In genomic region chr15:52052076-52052935, GRCh38 we compare ENCODE assay signal across 1 cellular context.
TF ChIP-seq lines count a peak whose summit lies in the region.

No MANE protein-coding gene starts in this region.

TF ChIP-seq in GM12878, 131 proteins besides CTCF, POLR2A, EP300 and RAD21:
- TF ChIP-seq, protein P1, sequence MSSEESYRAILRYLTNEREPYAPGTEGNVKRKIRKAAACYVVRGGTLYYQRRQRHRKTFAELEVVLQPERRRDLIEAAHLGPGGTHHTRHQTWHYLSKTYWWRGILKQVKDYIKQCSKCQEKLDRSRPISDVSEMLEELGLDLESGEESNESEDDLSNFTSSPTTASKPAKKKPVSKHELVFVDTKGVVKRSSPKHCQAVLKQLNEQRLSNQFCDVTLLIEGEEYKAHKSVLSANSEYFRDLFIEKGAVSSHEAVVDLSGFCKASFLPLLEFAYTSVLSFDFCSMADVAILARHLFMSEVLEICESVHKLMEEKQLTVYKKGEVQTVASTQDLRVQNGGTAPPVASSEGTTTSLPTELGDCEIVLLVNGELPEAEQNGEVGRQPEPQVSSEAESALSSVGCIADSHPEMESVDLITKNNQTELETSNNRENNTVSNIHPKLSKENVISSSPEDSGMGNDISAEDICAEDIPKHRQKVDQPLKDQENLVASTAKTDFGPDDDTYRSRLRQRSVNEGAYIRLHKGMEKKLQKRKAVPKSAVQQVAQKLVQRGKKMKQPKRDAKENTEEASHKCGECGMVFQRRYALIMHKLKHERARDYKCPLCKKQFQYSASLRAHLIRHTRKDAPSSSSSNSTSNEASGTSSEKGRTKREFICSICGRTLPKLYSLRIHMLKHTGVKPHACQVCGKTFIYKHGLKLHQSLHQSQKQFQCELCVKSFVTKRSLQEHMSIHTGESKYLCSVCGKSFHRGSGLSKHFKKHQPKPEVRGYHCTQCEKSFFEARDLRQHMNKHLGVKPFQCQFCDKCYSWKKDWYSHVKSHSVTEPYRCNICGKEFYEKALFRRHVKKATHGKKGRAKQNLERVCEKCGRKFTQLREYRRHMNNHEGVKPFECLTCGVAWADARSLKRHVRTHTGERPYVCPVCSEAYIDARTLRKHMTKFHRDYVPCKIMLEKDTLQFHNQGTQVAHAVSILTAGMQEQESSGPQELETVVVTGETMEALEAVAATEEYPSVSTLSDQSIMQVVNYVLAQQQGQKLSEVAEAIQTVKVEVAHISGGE (CRISPR knock-in tag; IDR thresholded peaks at IDR 0.05), result no peak
- peak; percentile 42; the same call in 1 of the 2 replicates for TF ChIP-seq SPI1 (IDR thresholded peaks at IDR 0.05; ENCODE audit: borderline replicate concordance, insufficient read depth, low read depth, low read length)
